Comparison of ENCODE assay signal across 21 cellular contexts in the genomic region with DNA sequence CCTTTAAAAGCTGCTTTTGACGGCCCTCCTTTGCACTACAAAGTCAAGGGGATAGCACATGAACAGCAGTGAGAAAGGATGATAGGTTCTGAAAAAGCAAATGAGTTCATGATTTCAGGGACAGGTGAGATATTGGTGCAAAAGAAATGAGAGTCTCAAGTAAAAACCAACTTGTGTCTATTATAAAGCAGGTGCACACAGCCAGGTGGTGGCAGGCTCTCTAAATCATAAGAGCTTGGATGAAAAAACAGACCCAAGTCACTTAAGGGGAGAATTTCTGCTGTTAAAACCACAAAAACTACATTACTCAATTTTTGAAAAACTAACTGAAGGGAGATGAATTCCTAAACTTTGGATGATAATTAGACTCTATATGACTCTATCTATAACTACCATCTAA.
"Had no signal": no experiment of that assay in that cellular context is flagged by ENCODE, and none has a peak within 500 bp of the region (broad histone marks: within the 10 kb centered on the region; RNA-seq: fewer than 3 reads in every experiment).

No MANE protein-coding gene starts in this region.

- H3K4me3 ChIP-seq: cardiac muscle cell had no signal

- H3K27ac ChIP-seq: brain microvascular endothelial cell, cardiac muscle cell had no signal

- H3K36me3 ChIP-seq: brain microvascular endothelial cell, cardiac muscle cell had no signal

- H3K27me3 ChIP-seq: brain microvascular endothelial cell, cardiac muscle cell had no signal

- ATAC-seq: activated T-cell treated with anti-CD3 and anti-CD28 coated beads, Interleukin-2, amount 50 U/mL, for 72 hours; T-helper 17 cell; WTC11 had no signal

- DNase-seq: activated CD4-positive, alpha-beta T cell treated with anti-CD3 and anti-CD28 coated beads for 48 hours; activated CD4-positive, alpha-beta T cell treated with anti-CD3 and anti-CD28 coated beads, Interleukin-2, amount 50 U/mL, for 4 hours; activated CD4-positive, CD25-positive, alpha-beta regulatory T cell treated with anti-CD3 and anti-CD28 coated beads, Interleukin-2, amount 50 U/mL, for 72 hours; activated CD8-positive, alpha-beta memory T cell treated with anti-CD3 and anti-CD28 coated beads, Interleukin-2, amount 50 U/mL, for 4 hours; activated gamma-delta T cell treated with Interleukin-2 at 50 U/mL for 16 hours; activated naive CD4-positive, alpha-beta T cell treated with anti-CD3 and anti-CD28 coated beads, Interleukin-2, amount 10 ng/mL, durations not matched to agents 7 days and 5 days; activated naive CD8-positive, alpha-beta T cell treated with anti-CD3 and anti-CD28 coated beads for 36 hours; activated T-cell treated with anti-CD3 and anti-CD28 coated beads, Interleukin-2, amount 50 U/mL, for 72 hours; Kasumi-1; KBM-7; NCI-H1048; NCI-H146; NCI-H1930; NCI-H226; NCI-H69; SIG-M5; T-helper 17 cell; T-helper 9 cell had no signal
